Comparison of ENCODE assay signal across 8 cellular contexts in the genomic region with DNA sequence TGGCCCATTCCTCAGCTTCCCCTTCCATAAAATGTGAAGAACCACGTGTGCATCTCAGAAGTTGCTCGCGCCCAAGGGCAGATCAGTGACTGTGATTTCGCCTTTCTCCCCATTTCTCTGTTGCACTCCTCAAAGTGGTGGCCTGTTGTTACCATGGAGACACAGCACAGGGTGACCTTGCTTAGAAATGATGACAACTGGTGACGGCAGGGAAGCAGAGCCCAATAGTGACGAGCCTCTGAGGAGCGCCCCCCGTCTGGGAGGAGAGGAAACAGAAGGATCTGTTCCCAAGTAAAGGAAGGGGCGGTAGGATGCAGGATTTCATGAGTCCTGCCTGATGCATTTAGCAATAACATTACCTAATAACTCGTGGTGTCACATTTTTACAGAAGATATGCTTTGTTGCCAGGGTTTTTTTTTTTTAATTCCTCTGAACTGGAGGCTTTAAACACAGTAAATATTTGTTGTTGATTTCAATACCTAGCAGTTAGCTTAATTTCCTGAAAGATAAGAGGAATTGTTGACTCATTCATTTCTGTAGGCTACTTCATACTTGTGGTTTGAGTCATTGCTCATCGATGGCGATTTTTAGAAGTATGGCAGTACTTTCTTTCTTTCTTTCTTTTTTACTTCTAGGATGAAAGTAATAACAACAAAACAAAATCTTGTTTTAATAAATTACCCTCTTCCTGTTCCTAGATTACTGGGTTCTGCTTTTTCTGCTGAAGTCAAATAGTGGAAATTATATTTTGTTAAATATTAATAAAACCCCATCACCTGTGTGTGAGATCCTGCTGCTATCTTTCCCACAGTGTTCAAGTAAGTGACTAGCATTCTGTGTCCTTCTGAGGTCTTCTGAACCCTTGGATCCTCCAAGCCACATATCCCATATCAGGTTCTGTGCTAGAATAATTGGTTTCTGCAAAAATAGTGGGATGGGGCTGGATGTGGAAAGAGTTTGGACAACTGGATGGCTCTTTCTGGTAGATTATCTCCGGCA. TPM values are rescaled to one million over a fixed set of nuclear protein-coding genes. Genes with fewer than 3 reads are reported as not detected.
DNase-seq lines count a peak whose midpoint lies in the region; ATAC-seq, FAIRE-seq and TF ChIP-seq lines count a peak whose summit lies in the region.

No MANE protein-coding gene starts in this region.

- TF ChIP-seq CTCF in WI38 (IDR thresholded peaks at IDR 0.05; ENCODE audit: low read depth, low read length) (no peak), psoas muscle (IDR thresholded peaks at IDR 0.05) (no peak)

- WGBS in psoas muscle, 3 donors, result 58 to 67% (median 59%) methylated on average over 13 of the region's 13 CpGs

- no peaks in the 10 kb centered on the region for H3K36me3 ChIP-seq in psoas muscle (ENCODE audit: insufficient read depth in 1 of 2, low read depth in 1 of 2)

- H3K27me3 ChIP-seq in psoas muscle (ENCODE audit: insufficient read depth in 3 of 3, low read length in 2 of 3), result no peaks in the 10 kb centered on the region

- H3K4me3 ChIP-seq in WI38 (ENCODE audit: low read depth, low read length) (peak overlapping the region; percentile 6; the same call in 1 of the 2 replicates), psoas muscle (no peak overlapping the region)

- ATAC-seq in GM19395 (IDR thresholded peaks at IDR 0.05; ENCODE audit: unreplicated experiment) (peak; percentile 79), HG03196 (IDR thresholded peaks at IDR 0.05; ENCODE audit: unreplicated experiment) (peak; percentile 73), psoas muscle (peak in 3 of 4 donors; percentile 17 to 60 (median 38))

- no peaks in the 10 kb centered on the region for H3K9me3 ChIP-seq in psoas muscle

- peaks cover 96% of the 10 kb centered on the region for H3K4me1 ChIP-seq in psoas muscle

- peak overlapping the region; percentile 83 for H3K27ac ChIP-seq in psoas muscle

- intact Hi-C loops in psoas muscle (cut with DNase I), result no loop called here

- no peak for TF ChIP-seq POLR2A in GM12892 (IDR thresholded peaks at IDR 0.05; ENCODE audit: low read depth, low read length)

- DNase-seq in COLO829 (ENCODE audit: low spot score), result peak; percentile 94
- DNase-seq in fibroblast of the conjunctiva (ENCODE audit: low read depth), result peak; percentile 68
- DNase-seq in psoas muscle, result peak; percentile 79 to 86
- DNase-seq in GM12892 (ENCODE audit: insufficient read length), result no peak
- DNase-seq in NCI-H1048 (lab: John Stamatoyannopoulos, UW), result no peak

- FAIRE-seq in GM12892 (lab: Jason Lieb, UNC), result no peak

RNA-seq across cellular contexts. Expression of a gene that starts 36.0 kb away (rescaled TPM):
- 10 to 100 TPM; 54.3 to 93.1 (median 77.8) TPM for total RNA-seq in psoas muscle
- polyA plus RNA-seq in psoas muscle, result 10 to 100 TPM; 13.3 to 61.9 (median 27.4) TPM
- polyA plus RNA-seq in GM12892 (2012; ENCODE audit: missing spikeins), result 6.4 TPM

Comparison
In these comparisons a context has a peak if more than half of its experiments do, and no peak if none do; other contexts are left out.
1. DNase-seq: peak in COLO829 (single experiment), fibroblast of the conjunctiva (single experiment) and psoas muscle (2 of 2); none in GM12892 (single experiment) and NCI-H1048 (single experiment).
2. Peak in every context shown above with its lines, with median percentiles within 50 percentile points of each other: ATAC-seq.